9 cellular contexts compared by ENCODE assay signal in the genomic region with DNA sequence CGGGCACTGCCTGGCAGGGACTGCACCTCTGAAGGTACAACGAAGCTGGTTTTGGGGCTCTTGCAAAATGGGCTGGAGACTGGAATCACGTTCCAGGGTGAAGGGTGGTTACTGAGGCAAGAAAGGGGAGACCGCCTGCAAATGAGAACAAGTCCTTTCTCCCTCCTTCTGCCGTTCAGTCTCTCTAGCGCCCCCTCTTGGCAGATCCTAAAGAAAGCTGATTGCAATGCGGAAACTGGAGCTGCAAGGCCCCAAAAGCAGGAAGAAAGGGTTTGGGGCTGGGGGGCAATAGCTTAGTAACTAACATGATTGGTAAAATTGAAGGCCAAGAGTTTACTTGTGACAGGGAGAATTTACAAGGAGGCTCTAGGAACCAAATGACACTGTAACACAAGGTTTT.
A peak's percentile ranks its signal among the peaks of the same experiment; 100 is the strongest.
DNase-seq lines count a peak whose midpoint lies in the region; ATAC-seq and TF ChIP-seq lines count a peak whose summit lies in the region.
"Had no signal": no experiment of that assay in that cellular context is flagged by ENCODE, and none has a peak within 500 bp of the region (broad histone marks: within the 10 kb centered on the region; RNA-seq: fewer than 3 reads in every experiment).

No MANE protein-coding gene starts in this region.

- H3K36me3 Mint-ChIP-seq in natural killer cell treated with Interleukin-12 subunit alpha and Interleukin-12 subunit beta and Interleukin-15 and Interleukin-18, amount 100 ng/mL, for 72 hours = no peaks in the 10 kb centered on the region

- no peak overlapping the region for H3K4me2 ChIP-seq in mammary epithelial cell (ENCODE audit: insufficient read depth, low read depth, low read length)
- no peak overlapping the region for H3K4me2 ChIP-seq in smooth muscle cell

- H3K79me2 ChIP-seq in mammary epithelial cell (ENCODE audit: insufficient read depth, low read length) = no peaks in the 10 kb centered on the region
- no peaks in the 10 kb centered on the region for H3K79me2 ChIP-seq in smooth muscle cell (ENCODE audit: low read depth)

- WGBS in mammary epithelial cell (ENCODE audit: low coverage, missing lambda C conversion rate) = 38% methylated on average over 6 of the region's 7 CpGs
- WGBS in smooth muscle cell (ENCODE audit: low lambda C conversion rate) = 55% methylated on average over 7 of the region's 7 CpGs

- H3K4me1 ChIP-seq in right atrium auricular region = peaks cover 0 to 6% of the 10 kb centered on the region in 2 donors
- H3K4me1 ChIP-seq in mammary epithelial cell (ENCODE audit: insufficient read depth, low read length) = no peaks in the 10 kb centered on the region
- H3K4me1 ChIP-seq in smooth muscle cell (ENCODE audit: low read depth) = no peaks in the 10 kb centered on the region
- H3K4me1 ChIP-seq: adrenal gland had no signal

- peak; percentile 41 to 55 for TF ChIP-seq CTCF in right atrium auricular region (IDR thresholded peaks at IDR 0.05)
- TF ChIP-seq CTCF in mammary epithelial cell (conservative IDR thresholded peaks at IDR 0.05 in 1 of 2, IDR thresholded peaks at IDR 0.05 in 1 of 2; ENCODE audit: extremely low read depth in 1 of 2, insufficient read depth in 1 of 2, low read depth in 1 of 2, low read length in 2 of 2) = peak; percentile 62 to 72
- peak; percentile 48 for TF ChIP-seq CTCF in smooth muscle cell (IDR thresholded peaks at IDR 0.05; ENCODE audit: borderline replicate concordance, insufficient read depth, poor library complexity, severe bottlenecking)

- H3K9me3 ChIP-seq in right atrium auricular region (no peaks in the 10 kb centered on the region), mammary epithelial cell (replicated peaks; ENCODE audit: insufficient read depth, low read length) (no peaks in the 10 kb centered on the region), smooth muscle cell (replicated peaks; ENCODE audit: low read depth) (no peaks in the 10 kb centered on the region)
- H3K9me3 ChIP-seq: adrenal gland had no signal

- no TSS peak for BruUV-seq in mammary epithelial cell (replicated peaks; lab: Mats Ljungman, UMichigan)

- no peak overlapping the region for H3K4me3 ChIP-seq in right atrium auricular region
- no peak overlapping the region for H3K4me3 ChIP-seq in mammary epithelial cell (replicated peaks in 1 of 3; ENCODE audit: insufficient read depth in 1 of 3, low read depth in 2 of 3, low read length in 3 of 3)
- no peak overlapping the region for H3K4me3 ChIP-seq in smooth muscle cell
- H3K4me3 ChIP-seq: adrenal gland had no signal

- no peak overlapping the region for H2AFZ ChIP-seq in mammary epithelial cell (ENCODE audit: low read depth, low read length)
- no peak overlapping the region for H2AFZ ChIP-seq in smooth muscle cell (ENCODE audit: low read depth)

- no peaks in the 10 kb centered on the region for H3K27me3 Mint-ChIP-seq in natural killer cell treated with Interleukin-12 subunit alpha and Interleukin-12 subunit beta and Interleukin-15 and Interleukin-18, amount 100 ng/mL, for 72 hours

- H3K27ac ChIP-seq in right atrium auricular region = no peak overlapping the region
- no peak overlapping the region for H3K27ac ChIP-seq in mammary epithelial cell (ENCODE audit: insufficient read depth, low read depth, low read length)
- no peak overlapping the region for H3K27ac ChIP-seq in smooth muscle cell (ENCODE audit: low read depth)
- H3K27ac ChIP-seq: adrenal gland had no signal

- no peaks in the 10 kb centered on the region for H3K27me3 ChIP-seq in right atrium auricular region
- no peaks in the 10 kb centered on the region for H3K27me3 ChIP-seq in mammary epithelial cell (ENCODE audit: insufficient read depth, low read length)
- H3K27me3 ChIP-seq in smooth muscle cell (ENCODE audit: low read depth) = no peaks in the 10 kb centered on the region
- H3K27me3 ChIP-seq: adrenal gland had no signal

- no peaks in the 10 kb centered on the region for H3K4me1 Mint-ChIP-seq in natural killer cell treated with Interleukin-12 subunit alpha and Interleukin-12 subunit beta and Interleukin-15 and Interleukin-18, amount 100 ng/mL, for 72 hours (ENCODE audit: low read depth in 2 of 2)

- H3K36me3 ChIP-seq in right atrium auricular region (no peaks in the 10 kb centered on the region), mammary epithelial cell (ENCODE audit: insufficient read depth, low read length) (no peaks in the 10 kb centered on the region), smooth muscle cell (ENCODE audit: low read depth) (no peaks in the 10 kb centered on the region)
- H3K36me3 ChIP-seq: adrenal gland had no signal

- in situ Hi-C loops in mammary epithelial cell (cut with MboI; ENCODE audit: low sequenced_read_pairs in 2 of 2) = no loop called here

- peaks cover 3% of the 10 kb centered on the region for H3K9me3 Mint-ChIP-seq in natural killer cell treated with Interleukin-12 subunit alpha and Interleukin-12 subunit beta and Interleukin-15 and Interleukin-18, amount 100 ng/mL, for 72 hours

- H3K4me3 Mint-ChIP-seq in natural killer cell treated with Interleukin-12 subunit alpha and Interleukin-12 subunit beta and Interleukin-15 and Interleukin-18, amount 100 ng/mL, for 72 hours = no peak overlapping the region

- H4K20me1 ChIP-seq in mammary epithelial cell (ENCODE audit: insufficient read depth, low read length) (no peaks in the 10 kb centered on the region), smooth muscle cell (ENCODE audit: low read depth) (no peaks in the 10 kb centered on the region)

- H3K27ac Mint-ChIP-seq in natural killer cell treated with Interleukin-12 subunit alpha and Interleukin-12 subunit beta and Interleukin-15 and Interleukin-18, amount 100 ng/mL, for 72 hours = no peak overlapping the region

- CTCF ChIA-PET in mammary epithelial cell (lab: Charles Lee; ENCODE audit: low non-redundant PET) = interaction anchor here (0.5 to 0.7 kb wide), 2 partner anchors 258 to 402 kb away, joined by 4 to 8 read pairs; no protein-coding TSS in a partner anchor

- DNase-seq in right atrium auricular region (ENCODE audit: low spot score) (no peak), left cardiac atrium (no peak), LoVo (ENCODE audit: low spot score) (peak; percentile 11), mammary epithelial cell (peak; percentile 3), smooth muscle cell (lab: John Stamatoyannopoulos, UW; ENCODE audit: unreplicated experiment) (no peak), NCI-H2081 treated with DMSO at 0.1 percent for 48 hours (lab: John Stamatoyannopoulos, UW) (no peak)
- no peak for DNase-seq in natural killer cell treated with Interleukin-12 subunit alpha and Interleukin-12 subunit beta and Interleukin-15 and Interleukin-18, amount 100 ng/mL, for 72 hours (ENCODE audit: low spot score)

- no peak overlapping the region for H3K9ac ChIP-seq in mammary epithelial cell (ENCODE audit: insufficient read depth, low read length)
- H3K9ac ChIP-seq in smooth muscle cell (ENCODE audit: low read depth) = no peak overlapping the region

- intact Hi-C loops in left cardiac atrium (cut with DNase I) = no loop called here
- intact Hi-C loops in mammary epithelial cell (cut with micrococcal nuclease) = no loop called here

- ATAC-seq in left cardiac atrium = no peak
- ATAC-seq in natural killer cell treated with Interleukin-12 subunit alpha and Interleukin-12 subunit beta and Interleukin-15 and Interleukin-18, amount 100 ng/mL, for 72 hours = no peak
- ATAC-seq in HG03457 (IDR thresholded peaks at IDR 0.05; ENCODE audit: unreplicated experiment) = no peak

- dilution Hi-C loops in mammary epithelial cell (cut with HindIII; ENCODE audit: low sequenced_read_pairs) = no loop called here

- H3F3A ChIP-seq in smooth muscle cell (ENCODE audit: low read depth) = no peaks in the 10 kb centered on the region

Comparison
In these comparisons a context has a peak if more than half of its experiments do, and no peak if none do; other contexts are left out.
1. DNase-seq: peak in LoVo (single experiment) and mammary epithelial cell (single experiment); none in right atrium auricular region (single experiment), left cardiac atrium (single experiment), smooth muscle cell (single experiment), natural killer cell treated with Interleukin-12 subunit alpha and Interleukin-12 subunit beta and Interleukin-15 and Interleukin-18, amount 100 ng/mL, for 72 hours (single experiment) and NCI-H2081 treated with DMSO at 0.1 percent for 48 hours (single experiment).
2. Peak in every context shown above with its lines, with median percentiles within 50 percentile points of each other: CTCF ChIP-seq.